Comparison of ENCODE assay signal across 35 cellular contexts in the genomic region with DNA sequence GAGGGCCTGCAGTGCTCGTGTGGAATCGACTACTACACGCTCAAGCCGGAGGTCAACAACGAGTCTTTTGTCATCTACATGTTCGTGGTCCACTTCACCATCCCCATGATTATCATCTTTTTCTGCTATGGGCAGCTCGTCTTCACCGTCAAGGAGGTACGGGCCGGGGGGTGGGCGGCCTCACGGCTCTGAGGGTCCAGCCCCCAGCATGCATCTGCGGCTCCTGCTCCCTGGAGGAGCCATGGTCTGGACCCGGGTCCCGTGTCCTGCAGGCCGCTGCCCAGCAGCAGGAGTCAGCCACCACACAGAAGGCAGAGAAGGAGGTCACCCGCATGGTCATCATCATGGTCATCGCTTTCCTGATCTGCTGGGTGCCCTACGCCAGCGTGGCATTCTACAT. TPM values are rescaled to one million over a fixed set of nuclear protein-coding genes. Genes with fewer than 3 reads are reported as not detected.
"Had no signal": no experiment of that assay in that cellular context is flagged by ENCODE, and none has a peak within 500 bp of the region (broad histone marks: within the 10 kb centered on the region; RNA-seq: fewer than 3 reads in every experiment).

No MANE protein-coding gene starts in this region.

- H3K4me1 ChIP-seq: transverse colon, vagina had no signal

- H3K9me3 ChIP-seq: heart right ventricle, left ventricle myocardium inferior, neutrophil, ovary, right atrium auricular region, right lobe of liver, stomach, testis, thyroid gland, transverse colon, upper lobe of left lung, vagina had no signal

- H3K4me2 ChIP-seq: hepatocyte, smooth muscle cell had no signal

- DNase-seq: heart right ventricle; islet precursor cell; left ventricle myocardium inferior; midbrain; naive B cell; natural killer cell; occipital lobe; ovary; stimulated activated CD4-positive, alpha-beta T cell treated with anti-CD3 and anti-CD28 coated beads, Interleukin-1b, Interleukin-23, amount 100 ng/mL, for 48 hours; stimulated activated CD4-positive, alpha-beta T cell treated with anti-CD3 and anti-CD28 coated beads, Interleukin-2, amount 100 ng/mL, for 48 hours; stimulated activated CD4-positive, alpha-beta T cell treated with anti-CD3 and anti-CD28 coated beads, Interleukin-4, amount 100 ng/mL, for 4 hours; stimulated activated CD8-positive, alpha-beta memory T cell treated with anti-CD3 and anti-CD28 coated beads, Interleukin-4, amount 100 ng/mL, for 48 hours; stimulated activated naive CD8-positive, alpha-beta T cell treated with anti-CD3 and anti-CD28 coated beads, Interleukin-15, Interleukin-2, amounts not matched to agents 100 U/mL and 50 U/mL, for 24 hours; stomach; testis; thyroid gland; transverse colon; upper lobe of left lung had no signal

- H3K4me3 Mint-ChIP-seq: naive B cell; natural killer cell; stimulated activated memory B cell treated with anti-CD40 and anti-IgM and Interleukin-4, amounts not matched to agents 10 μg/mL and 1 μg/mL and 100 μg/mL, for 72 hours had no signal

- H3K27ac ChIP-seq: heart right ventricle, hepatocyte, left ventricle myocardium inferior, neutrophil, ovary, right atrium auricular region, right lobe of liver, stomach, testis, thyroid gland, transverse colon, upper lobe of left lung, vagina had no signal

- H3K36me3 Mint-ChIP-seq: naive B cell; natural killer cell; stimulated activated memory B cell treated with anti-CD40 and anti-IgM and Interleukin-4, amounts not matched to agents 10 μg/mL and 1 μg/mL and 100 μg/mL, for 72 hours had no signal

- H3K9me3 Mint-ChIP-seq: naive B cell; natural killer cell; stimulated activated memory B cell treated with anti-CD40 and anti-IgM and Interleukin-4, amounts not matched to agents 10 μg/mL and 1 μg/mL and 100 μg/mL, for 72 hours had no signal

- ATAC-seq: heart right ventricle; natural killer cell; right lobe of liver; stimulated activated memory B cell treated with anti-CD40 and anti-IgM and Interleukin-4, amounts not matched to agents 10 μg/mL and 1 μg/mL and 100 μg/mL, for 72 hours; stimulated activated naive CD8-positive, alpha-beta T cell treated with anti-CD3 and anti-CD28 coated beads, Interleukin-15, Interleukin-2, amounts not matched to agents 100 U/mL and 50 U/mL, for 24 hours had no signal

- H3K27me3 ChIP-seq: heart right ventricle, hepatocyte, neutrophil, ovary, right atrium auricular region, right lobe of liver, stomach, testis, thyroid gland, transverse colon, upper lobe of left lung, vagina had no signal

- H3K79me2 ChIP-seq: hepatocyte had no signal

- H3K36me3 ChIP-seq: heart right ventricle, left ventricle myocardium inferior, neutrophil, ovary, right atrium auricular region, right lobe of liver, stomach, thyroid gland, transverse colon, upper lobe of left lung, vagina had no signal

- H3K4me3 ChIP-seq: heart right ventricle, hepatocyte, left ventricle myocardium inferior, lung, ovary, right atrium auricular region, right lobe of liver, smooth muscle cell, stomach, testis, thyroid gland, transverse colon, upper lobe of left lung, vagina had no signal

- H3K4me1 Mint-ChIP-seq: natural killer cell had no signal

- H3K27ac Mint-ChIP-seq: naive B cell; natural killer cell; progenitor cell of endocrine pancreas; stimulated activated memory B cell treated with anti-CD40 and anti-IgM and Interleukin-4, amounts not matched to agents 10 μg/mL and 1 μg/mL and 100 μg/mL, for 72 hours had no signal

- H3K27me3 Mint-ChIP-seq: progenitor cell of endocrine pancreas had no signal

- H2AFZ ChIP-seq: hepatocyte had no signal

RNA-seq across cellular contexts. Expression of gene RHO, which starts 3.8 kb away (rescaled TPM):
- total RNA-seq: heart right ventricle, hepatocyte, kidney epithelial cell, left ventricle myocardium inferior, lower leg skin, lung, mesenteric fat pad, natural killer cell, occipital lobe, pulmonary artery endothelial cell, renal cortical epithelial cell, right atrium auricular region, right lobe of liver, skeletal muscle tissue, stomach, thyroid gland, transverse colon, upper lobe of left lung, urinary bladder, vagina had no signal
- polyA plus RNA-seq: heart right ventricle, neural cell, ovary, smooth muscle cell, stomach, urinary bladder had no signal

RNA-seq across cellular contexts. Expression of gene H1-8, which starts 10.7 kb away (rescaled TPM):
- total RNA-seq: heart right ventricle, hepatocyte, kidney epithelial cell, left ventricle myocardium inferior, lower leg skin, lung, mesenteric fat pad, natural killer cell, occipital lobe, ovary, progenitor cell of endocrine pancreas, pulmonary artery endothelial cell, renal cortical epithelial cell, right atrium auricular region, right lobe of liver, skeletal muscle tissue, smooth muscle cell, stomach, thyroid gland, transverse colon, upper lobe of left lung, urinary bladder, vagina had no signal
- polyA plus RNA-seq: heart right ventricle, hepatocyte, lung, neural cell, smooth muscle cell, stomach, urinary bladder had no signal
